In genomic region chr4:4995103-4995761, GRCh38 we compare ENCODE assay signal across 8 cellular contexts. TPM values are rescaled to one million over a fixed set of nuclear protein-coding genes. Genes with fewer than 3 reads are reported as not detected.
DNase-seq lines count a peak whose midpoint lies in the region; ATAC-seq and TF ChIP-seq lines count a peak whose summit lies in the region.

No MANE protein-coding gene starts in this region.

- intact Hi-C loops in activated CD4-positive, alpha-beta T cell treated with anti-CD3 and anti-CD28 coated beads for 36 hours (cut with DNase I, micrococcal nuclease), result loop anchor here (1.0 to 10.0 kb wide), 8 partner anchors 147 to 820 kb away; no protein-coding TSS in a partner anchor

- H3K4me3 Mint-ChIP-seq in activated CD4-positive, alpha-beta T cell treated with anti-CD3 and anti-CD28 coated beads for 36 hours, result no peak overlapping the region
- no peak overlapping the region for H3K4me3 Mint-ChIP-seq in activated T-cell treated with anti-CD3 and anti-CD28 coated beads, Interleukin-2, amount 50 U/mL, for 72 hours

- peak in 2 of 3 donors; percentile 62 to 65 for TF ChIP-seq CTCF in omental fat pad (IDR thresholded peaks at IDR 0.05)

- no peak overlapping the region for H3K27ac Mint-ChIP-seq in activated CD4-positive, alpha-beta T cell treated with anti-CD3 and anti-CD28 coated beads for 36 hours
- H3K27ac Mint-ChIP-seq in activated T-cell treated with anti-CD3 and anti-CD28 coated beads, Interleukin-2, amount 50 U/mL, for 72 hours, result no peak overlapping the region

- DNase-seq in activated CD4-positive, alpha-beta T cell treated with anti-CD3 and anti-CD28 coated beads for 36 hours, result peak; percentile 74
- no peak for DNase-seq in activated CD4-positive, alpha-beta T cell treated with anti-CD3 and anti-CD28 coated beads for 1 hour
- DNase-seq in NCI-H82 (lab: John Stamatoyannopoulos, UW) (peak; percentile 82), glomerular visceral epithelial cell (ENCODE audit: extremely low spot score) (peak; percentile 71), omental fat pad (ENCODE audit: low spot score) (no peak), cerebellar nuclear complex (lab: John Stamatoyannopoulos, UW) (no peak)
- peak; percentile 42 to 51 for DNase-seq in activated T-cell treated with anti-CD3 and anti-CD28 coated beads, Interleukin-2, amount 50 U/mL, for 72 hours

- CTCF ChIA-PET in activated CD4-positive, alpha-beta T cell treated with anti-CD3 and anti-CD28 coated beads for 36 hours (lab: Charles Lee), result interaction anchor here (0.7 kb wide), 1 partner anchor 162 kb away, joined by 4 read pairs; no protein-coding TSS in a partner anchor

- POLR2A ChIA-PET in activated CD4-positive, alpha-beta T cell treated with anti-CD3 and anti-CD28 coated beads for 36 hours (lab: Charles Lee), result no interaction called here

- no peaks in the 10 kb centered on the region for H3K9me3 Mint-ChIP-seq in activated CD4-positive, alpha-beta T cell treated with anti-CD3 and anti-CD28 coated beads for 36 hours (ENCODE audit: low read depth)
- H3K9me3 Mint-ChIP-seq in activated T-cell treated with anti-CD3 and anti-CD28 coated beads, Interleukin-2, amount 50 U/mL, for 72 hours, result no peaks in the 10 kb centered on the region

- H3K4me1 Mint-ChIP-seq in activated CD4-positive, alpha-beta T cell treated with anti-CD3 and anti-CD28 coated beads for 36 hours, result no peaks in the 10 kb centered on the region
- H3K4me1 Mint-ChIP-seq in activated T-cell treated with anti-CD3 and anti-CD28 coated beads, Interleukin-2, amount 50 U/mL, for 72 hours (ENCODE audit: low read depth), result no peaks in the 10 kb centered on the region

- H3K36me3 Mint-ChIP-seq in activated CD4-positive, alpha-beta T cell treated with anti-CD3 and anti-CD28 coated beads for 36 hours (ENCODE audit: low read depth), result no peaks in the 10 kb centered on the region
- H3K36me3 Mint-ChIP-seq in activated T-cell treated with anti-CD3 and anti-CD28 coated beads, Interleukin-2, amount 50 U/mL, for 72 hours (ENCODE audit: insufficient read depth in 2 of 2), result no peaks in the 10 kb centered on the region

- peaks cover 13% of the 10 kb centered on the region for H3K27me3 Mint-ChIP-seq in activated CD4-positive, alpha-beta T cell treated with anti-CD3 and anti-CD28 coated beads for 36 hours
- H3K27me3 Mint-ChIP-seq in activated T-cell treated with anti-CD3 and anti-CD28 coated beads, Interleukin-2, amount 50 U/mL, for 72 hours (ENCODE audit: low read depth), result peaks cover 10% of the 10 kb centered on the region

- ATAC-seq in activated CD4-positive, alpha-beta T cell treated with anti-CD3 and anti-CD28 coated beads for 36 hours, result peak; percentile 80
- ATAC-seq in HG02973 (IDR thresholded peaks at IDR 0.05; ENCODE audit: unreplicated experiment) (peak; percentile 73), omental fat pad (ENCODE audit: low FRiP score) (no peak)
- ATAC-seq in activated T-cell treated with anti-CD3 and anti-CD28 coated beads, Interleukin-2, amount 50 U/mL, for 72 hours (replicated peaks in 1 of 2), result peak; percentile 37 to 45

RNA-seq across cellular contexts. Expression of gene CYTL1, which starts 24.0 kb away (rescaled TPM):
- not detected for total RNA-seq in activated CD4-positive, alpha-beta T cell treated with anti-CD3 and anti-CD28 coated beads for 36 hours
- not detected for total RNA-seq in activated T-cell treated with anti-CD3 and anti-CD28 coated beads, Interleukin-2, amount 50 U/mL, for 72 hours
- 1 to 10 TPM in 2 of 4 donors, under 1 TPM in 1, not detected in 1; 0.46 to 1.1 (median 1.1) TPM for total RNA-seq in omental fat pad

RNA-seq across cellular contexts. Expression of gene STK32B, which starts 56.0 kb away (rescaled TPM):
- not detected for total RNA-seq in activated CD4-positive, alpha-beta T cell treated with anti-CD3 and anti-CD28 coated beads for 36 hours
- not detected for total RNA-seq in activated T-cell treated with anti-CD3 and anti-CD28 coated beads, Interleukin-2, amount 50 U/mL, for 72 hours
- 1 to 10 TPM; 2.4 to 3.9 (median 3.1) TPM for total RNA-seq in omental fat pad

Comparison
In these comparisons a context has a peak if more than half of its experiments do, and no peak if none do; other contexts are left out.
1. DNase-seq: peak in activated CD4-positive, alpha-beta T cell treated with anti-CD3 and anti-CD28 coated beads for 36 hours (single experiment), NCI-H82 (single experiment), activated T-cell treated with anti-CD3 and anti-CD28 coated beads, Interleukin-2, amount 50 U/mL, for 72 hours (2 of 2) and glomerular visceral epithelial cell (single experiment); none in activated CD4-positive, alpha-beta T cell treated with anti-CD3 and anti-CD28 coated beads for 1 hour (single experiment), omental fat pad (single experiment) and cerebellar nuclear complex (0 of 2).